Comparison of ENCODE assay signal across 11 cellular contexts in the genomic region with DNA sequence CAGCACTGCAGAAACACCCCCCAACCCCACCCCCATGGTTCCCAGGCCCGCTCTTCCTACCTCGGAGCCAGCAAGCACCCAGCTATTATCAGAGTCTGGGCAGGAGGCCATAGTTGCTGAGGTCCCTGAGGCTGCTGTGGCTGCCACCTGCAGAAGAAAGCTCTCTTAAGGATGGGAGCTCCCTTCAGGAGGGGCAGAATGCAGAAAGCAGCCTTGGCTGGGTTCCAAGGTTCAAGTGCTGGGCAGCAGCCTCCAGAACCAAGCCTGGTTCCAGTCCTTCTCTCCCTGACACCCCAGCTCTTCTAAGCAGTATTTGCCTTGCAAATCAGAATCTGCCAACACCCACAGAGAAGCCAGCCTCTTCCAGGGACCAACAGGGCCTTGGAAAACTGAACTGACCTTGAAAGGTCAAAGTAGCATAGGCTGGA. TPM values are rescaled to one million over a fixed set of nuclear protein-coding genes. Genes with fewer than 3 reads are reported as not detected.
A peak's percentile ranks its signal among the peaks of the same experiment; 100 is the strongest.
DNase-seq lines count a peak whose midpoint lies in the region; ATAC-seq lines count a peak whose summit lies in the region.
"Had no signal": no experiment of that assay in that cellular context is flagged by ENCODE, and none has a peak within 500 bp of the region (broad histone marks: within the 10 kb centered on the region; RNA-seq: fewer than 3 reads in every experiment).

No MANE protein-coding gene starts in this region.

- peaks cover 5% of the 10 kb centered on the region; the same call in 1 of the 2 replicates for H3K36me3 ChIP-seq in iPS-20b (ENCODE audit: insufficient read depth, low read depth, low read length)
- H3K36me3 ChIP-seq in neuronal stem cell (replicated peaks in 1 of 2; ENCODE audit: control insufficient read depth in 2 of 2, insufficient read depth in 2 of 2, low read length in 2 of 2), result peaks cover 19 to 30% of the 10 kb centered on the region in 2 donors

- no peak overlapping the region for H2BK15ac ChIP-seq in neuronal stem cell (ENCODE audit: low read length)

- H2BK5ac ChIP-seq in neuronal stem cell (ENCODE audit: low read length), result no peak overlapping the region

- H3K9me3 ChIP-seq in iPS-20b (ENCODE audit: insufficient read depth, low read depth, low read length) (no peaks in the 10 kb centered on the region), neuronal stem cell (replicated peaks in 1 of 2; ENCODE audit: control insufficient read depth in 2 of 2, insufficient read depth in 1 of 2, low read depth in 1 of 2, low read length in 2 of 2) (no peaks in the 10 kb centered on the region)

- H3K27me3 ChIP-seq in iPS-20b (ENCODE audit: insufficient read depth, low read length), result no peaks in the 10 kb centered on the region
- H3K27me3 ChIP-seq in neuronal stem cell (ENCODE audit: control insufficient read depth in 3 of 3, insufficient read depth in 3 of 3, low read depth in 1 of 3, low read length in 3 of 3), result no peaks in the 10 kb centered on the region

- H3K27me3 Mint-ChIP-seq in activated naive CD4-positive, alpha-beta T cell treated with anti-CD3 and anti-CD28 coated beads, Interleukin-2, amount 10 ng/mL, durations not matched to agents 7 days and 5 days, result no peaks in the 10 kb centered on the region
- no peaks in the 10 kb centered on the region for H3K27me3 Mint-ChIP-seq in activated CD4-positive, alpha-beta memory T cell treated with anti-CD3 and anti-CD28 coated beads, Interleukin-2, amount 10 ng/mL, durations not matched to agents 7 days and 5 days
- H3K27me3 Mint-ChIP-seq in stimulated activated naive CD8-positive, alpha-beta T cell treated with anti-CD3 and anti-CD28 coated beads, Interleukin-15, amount 100 ng/mL, for 72 hours, result no peaks in the 10 kb centered on the region

- H2AFZ ChIP-seq in neuronal stem cell (ENCODE audit: low read length), result no peak overlapping the region

- H3K4me3 ChIP-seq in iPS-20b (ENCODE audit: low read length), result no peak overlapping the region
- no peak overlapping the region for H3K4me3 ChIP-seq in neuronal stem cell (ENCODE audit: low read length in 2 of 2)

- no peak for DNase-seq in activated naive CD4-positive, alpha-beta T cell treated with anti-CD3 and anti-CD28 coated beads, Interleukin-2, amount 10 ng/mL, durations not matched to agents 7 days and 5 days
- no peak for DNase-seq in activated naive CD4-positive, alpha-beta T cell treated with anti-CD3 and anti-CD28 coated beads, Interleukin-2, amount 50 U/mL, for 16 hours
- DNase-seq in activated CD4-positive, alpha-beta memory T cell treated with anti-CD3 and anti-CD28 coated beads, Interleukin-2, amount 10 ng/mL, durations not matched to agents 7 days and 5 days, result no peak
- no peak for DNase-seq in stimulated activated naive CD8-positive, alpha-beta T cell treated with anti-CD3 and anti-CD28 coated beads, Interleukin-15, amount 100 ng/mL, for 72 hours
- DNase-seq in neuronal stem cell (ENCODE audit: low spot score), result no peak
- DNase-seq: AML-193, NCI-H1436, NCI-H774 had no signal

- H3K4me1 ChIP-seq in iPS-20b (ENCODE audit: insufficient read depth, low read length), result peaks cover 18% of the 10 kb centered on the region
- H3K4me1 ChIP-seq in neuronal stem cell (ENCODE audit: control insufficient read depth in 2 of 2, insufficient read depth in 1 of 2, low read depth in 1 of 2, low read length in 2 of 2), result peaks cover 27 to 28% of the 10 kb centered on the region in 2 donors

- ATAC-seq in stimulated activated naive CD8-positive, alpha-beta T cell treated with anti-CD3 and anti-CD28 coated beads, Interleukin-15, amount 100 ng/mL, for 72 hours, result no peak
- no peak for ATAC-seq in GM19324 (IDR thresholded peaks at IDR 0.05; ENCODE audit: low FRiP score, unreplicated experiment)
- ATAC-seq in HG03342 (IDR thresholded peaks at IDR 0.05; ENCODE audit: unreplicated experiment), result no peak

- peak overlapping the region; percentile 88 for H3K4me3 Mint-ChIP-seq in activated naive CD4-positive, alpha-beta T cell treated with anti-CD3 and anti-CD28 coated beads, Interleukin-2, amount 10 ng/mL, durations not matched to agents 7 days and 5 days
- peak overlapping the region; percentile 96 for H3K4me3 Mint-ChIP-seq in activated CD4-positive, alpha-beta memory T cell treated with anti-CD3 and anti-CD28 coated beads, Interleukin-2, amount 10 ng/mL, durations not matched to agents 7 days and 5 days
- H3K4me3 Mint-ChIP-seq in stimulated activated naive CD8-positive, alpha-beta T cell treated with anti-CD3 and anti-CD28 coated beads, Interleukin-15, amount 100 ng/mL, for 72 hours, result peak overlapping the region; percentile 87 to 100

- peaks cover 80% of the 10 kb centered on the region for H3K4me1 Mint-ChIP-seq in activated naive CD4-positive, alpha-beta T cell treated with anti-CD3 and anti-CD28 coated beads, Interleukin-2, amount 10 ng/mL, durations not matched to agents 7 days and 5 days
- H3K4me1 Mint-ChIP-seq in activated CD4-positive, alpha-beta memory T cell treated with anti-CD3 and anti-CD28 coated beads, Interleukin-2, amount 10 ng/mL, durations not matched to agents 7 days and 5 days, result peaks cover 81% of the 10 kb centered on the region
- peaks cover 84% of the 10 kb centered on the region for H3K4me1 Mint-ChIP-seq in stimulated activated naive CD8-positive, alpha-beta T cell treated with anti-CD3 and anti-CD28 coated beads, Interleukin-15, amount 100 ng/mL, for 72 hours

- peak overlapping the region; percentile 93 for H3K27ac Mint-ChIP-seq in activated naive CD4-positive, alpha-beta T cell treated with anti-CD3 and anti-CD28 coated beads, Interleukin-2, amount 10 ng/mL, durations not matched to agents 7 days and 5 days
- H3K27ac Mint-ChIP-seq in activated CD4-positive, alpha-beta memory T cell treated with anti-CD3 and anti-CD28 coated beads, Interleukin-2, amount 10 ng/mL, durations not matched to agents 7 days and 5 days, result peak overlapping the region; percentile 97
- H3K27ac Mint-ChIP-seq in stimulated activated naive CD8-positive, alpha-beta T cell treated with anti-CD3 and anti-CD28 coated beads, Interleukin-15, amount 100 ng/mL, for 72 hours, result peak overlapping the region in 1 of 2 donors; percentile 100

- H3K4me2 ChIP-seq in neuronal stem cell (ENCODE audit: insufficient read depth, low read length, poor library complexity, severe bottlenecking), result no peak overlapping the region

- H3K14ac ChIP-seq in neuronal stem cell (ENCODE audit: low read length), result no peak overlapping the region

- no peaks in the 10 kb centered on the region for H3K9me3 Mint-ChIP-seq in activated naive CD4-positive, alpha-beta T cell treated with anti-CD3 and anti-CD28 coated beads, Interleukin-2, amount 10 ng/mL, durations not matched to agents 7 days and 5 days
- no peaks in the 10 kb centered on the region for H3K9me3 Mint-ChIP-seq in activated CD4-positive, alpha-beta memory T cell treated with anti-CD3 and anti-CD28 coated beads, Interleukin-2, amount 10 ng/mL, durations not matched to agents 7 days and 5 days
- H3K9me3 Mint-ChIP-seq in stimulated activated naive CD8-positive, alpha-beta T cell treated with anti-CD3 and anti-CD28 coated beads, Interleukin-15, amount 100 ng/mL, for 72 hours, result no peaks in the 10 kb centered on the region

- no peak overlapping the region for H3K18ac ChIP-seq in neuronal stem cell (ENCODE audit: low read length)

- no peak overlapping the region for H3K27ac ChIP-seq in iPS-20b (ENCODE audit: low read length)
- H3K27ac ChIP-seq in neuronal stem cell (replicated peaks; ENCODE audit: low read length), result no peak overlapping the region

- CTCF ChIA-PET in activated naive CD4-positive, alpha-beta T cell treated with anti-CD3 and anti-CD28 coated beads, Interleukin-2, amount 10 ng/mL, durations not matched to agents 7 days and 5 days (lab: Charles Lee), result interaction anchor here (1.9 to 2.6 kb wide), 2 partner anchors 16 to 18 kb away, joined by 5 to 7 read pairs; no protein-coding TSS in a partner anchor
- CTCF ChIA-PET in activated CD4-positive, alpha-beta memory T cell treated with anti-CD3 and anti-CD28 coated beads, Interleukin-2, amount 10 ng/mL, durations not matched to agents 7 days and 5 days (lab: Charles Lee), result interaction anchor here (2.5 kb wide), 1 partner anchor 63 kb away, joined by 27 read pairs; no protein-coding TSS in a partner anchor

- H3K4ac ChIP-seq in neuronal stem cell (ENCODE audit: low read length), result no peak overlapping the region

- H2AK5ac ChIP-seq in neuronal stem cell (ENCODE audit: low read depth, low read length), result no peak overlapping the region

- H2BK12ac ChIP-seq in neuronal stem cell (ENCODE audit: low read length), result no peak overlapping the region

- WGBS in neuronal stem cell (ENCODE audit: extremely low coverage in 2 of 2, insufficient read length in 2 of 2, insufficient replicate concordance in 1 of 2), 2 donors, result no CpG with 5 or more reads among the region's 2 CpGs

- H2BK120ac ChIP-seq in neuronal stem cell (ENCODE audit: low read depth, low read length), result no peak overlapping the region

- H4K8ac ChIP-seq in neuronal stem cell (ENCODE audit: low read depth, low read length), result no peak overlapping the region

- H3K79me1 ChIP-seq in neuronal stem cell (ENCODE audit: low read depth, low read length), result peaks cover 5% of the 10 kb centered on the region

- H4K91ac ChIP-seq in neuronal stem cell (ENCODE audit: low read depth, low read length, poor library complexity), result no peak overlapping the region

- 0 out of 2 replicates have a peak overlapping the region, but pooled peaks have one; percentile 9 for H3K9ac ChIP-seq in iPS-20b (ENCODE audit: low read depth, low read length)
- no peak overlapping the region for H3K9ac ChIP-seq in neuronal stem cell (ENCODE audit: low read depth, low read length, poor library complexity)

- H3K36me3 Mint-ChIP-seq in activated naive CD4-positive, alpha-beta T cell treated with anti-CD3 and anti-CD28 coated beads, Interleukin-2, amount 10 ng/mL, durations not matched to agents 7 days and 5 days, result peaks cover 47% of the 10 kb centered on the region
- H3K36me3 Mint-ChIP-seq in activated CD4-positive, alpha-beta memory T cell treated with anti-CD3 and anti-CD28 coated beads, Interleukin-2, amount 10 ng/mL, durations not matched to agents 7 days and 5 days (ENCODE audit: low read depth), result peaks cover 62% of the 10 kb centered on the region

- POLR2A ChIA-PET in activated CD4-positive, alpha-beta memory T cell treated with anti-CD3 and anti-CD28 coated beads, Interleukin-2, amount 10 ng/mL, durations not matched to agents 7 days and 5 days (lab: Charles Lee), result interaction anchor here (1.1 to 3.5 kb wide), 7 partner anchors 8 to 65 kb away, joined by 3 to 26 read pairs (median 6); a partner anchor contains a TSS

- H3K23ac ChIP-seq in neuronal stem cell (ENCODE audit: low read depth, low read length, poor library complexity), result no peak overlapping the region

RNA-seq across cellular contexts. Expression of a gene that starts 2.3 kb away (rescaled TPM):
- total RNA-seq in activated CD4-positive, alpha-beta memory T cell treated with anti-CD3 and anti-CD28 coated beads, Interleukin-2, amount 10 ng/mL, durations not matched to agents 7 days and 5 days, result 100 to 1,000 TPM; 169 TPM
- polyA plus RNA-seq in neuronal stem cell (2013, experiment 1 of 2), result 21.9 TPM
- 21.6 TPM for polyA plus RNA-seq in neuronal stem cell (2013, experiment 2 of 2)

RNA-seq across cellular contexts. Expression of a gene that starts 8.0 kb away (rescaled TPM):
- total RNA-seq in activated CD4-positive, alpha-beta memory T cell treated with anti-CD3 and anti-CD28 coated beads, Interleukin-2, amount 10 ng/mL, durations not matched to agents 7 days and 5 days, result 10 to 100 TPM; 48.7 to 49.7 TPM
- 48.6 TPM for polyA plus RNA-seq in neuronal stem cell (2013, experiment 1 of 2)
- 48.1 TPM for polyA plus RNA-seq in neuronal stem cell (2013, experiment 2 of 2)

RNA-seq across cellular contexts. Expression of a gene that starts 16.9 kb away (rescaled TPM):
- 10 to 100 TPM; 80.7 to 80.8 TPM for total RNA-seq in activated CD4-positive, alpha-beta memory T cell treated with anti-CD3 and anti-CD28 coated beads, Interleukin-2, amount 10 ng/mL, durations not matched to agents 7 days and 5 days
- 95.8 TPM for polyA plus RNA-seq in neuronal stem cell (2013, experiment 1 of 2)
- polyA plus RNA-seq in neuronal stem cell (2013, experiment 2 of 2), result 97.1 TPM

RNA-seq across cellular contexts. Expression of a gene that starts 17.1 kb away (rescaled TPM):
- 10 to 100 TPM; 40.7 to 41.8 TPM for total RNA-seq in activated CD4-positive, alpha-beta memory T cell treated with anti-CD3 and anti-CD28 coated beads, Interleukin-2, amount 10 ng/mL, durations not matched to agents 7 days and 5 days
- 23.2 TPM for polyA plus RNA-seq in neuronal stem cell (2013, experiment 1 of 2)
- polyA plus RNA-seq in neuronal stem cell (2013, experiment 2 of 2), result 23.3 TPM

RNA-seq across cellular contexts. Expression of a gene that starts 20.9 kb away (rescaled TPM):
- total RNA-seq in activated CD4-positive, alpha-beta memory T cell treated with anti-CD3 and anti-CD28 coated beads, Interleukin-2, amount 10 ng/mL, durations not matched to agents 7 days and 5 days, result 100 to 1,000 TPM; 151 to 162 TPM
- 629 TPM for polyA plus RNA-seq in neuronal stem cell (2013, experiment 1 of 2)
- 633 TPM for polyA plus RNA-seq in neuronal stem cell (2013, experiment 2 of 2)
